Comparison of ENCODE assay signal across 8 cellular contexts in genomic region chr11:18011633-18012313, GRCh38. TPM values are rescaled to one million over a fixed set of nuclear protein-coding genes. Genes with fewer than 3 reads are reported as not detected.
DNase-seq lines count a peak whose midpoint lies in the region; TF ChIP-seq lines count a peak whose summit lies in the region.

No MANE protein-coding gene starts in this region.

- H3K27me3 Mint-ChIP-seq in MCF 10A (ENCODE audit: insufficient read depth, unreplicated experiment) = no peaks in the 10 kb centered on the region

- H3K27ac ChIP-seq in KMS-11 = no peak overlapping the region

- H3K9me3 Mint-ChIP-seq in MCF 10A (ENCODE audit: unreplicated experiment) = no peaks in the 10 kb centered on the region

- CTCF ChIA-PET in MCF 10A (lab: Yijun Ruan, JAX) = interaction anchor here (1.0 kb wide), 1 partner anchor 103 kb away, joined by 5 read pairs; no protein-coding TSS in a partner anchor

- POLR2A ChIA-PET in MCF 10A (lab: Yijun Ruan, JAX) = interaction anchor here (0.8 to 1.6 kb wide), 3 partner anchors 9 to 16 kb away, joined by 3 to 7 read pairs (median 3); no protein-coding TSS in a partner anchor

- H3K36me3 Mint-ChIP-seq in MCF 10A (ENCODE audit: insufficient read depth, unreplicated experiment) = no peaks in the 10 kb centered on the region

- intact Hi-C loops in MCF 10A (cut with micrococcal nuclease) = loop anchor here (5.0 kb wide), 1 partner anchor 96 kb away; the partner anchor contains the start of gene SAAL1

- H3K4me1 ChIP-seq in KMS-11 (ENCODE audit: low read depth, poor library complexity, severe bottlenecking) (peaks cover 14% of the 10 kb centered on the region), mucosa of stomach (ENCODE audit: control insufficient read depth, insufficient read depth, low read length) (peaks cover 9% of the 10 kb centered on the region)

- peak overlapping the region; percentile 99 for H2AFZ ChIP-seq in KMS-11 (ENCODE audit: low read depth)

- H3K79me2 ChIP-seq in KMS-11 (ENCODE audit: insufficient read depth, low read depth) = no peaks in the 10 kb centered on the region

- H3K9me3 ChIP-seq in mucosa of stomach (ENCODE audit: control insufficient read depth, low read length) = no peaks in the 10 kb centered on the region

- H3K36me3 ChIP-seq in KMS-11 (ENCODE audit: insufficient read depth) (no peaks in the 10 kb centered on the region), mucosa of stomach (ENCODE audit: control insufficient read depth, insufficient read depth, low read length) (no peaks in the 10 kb centered on the region)

- H3K27me3 ChIP-seq in KMS-11 (ENCODE audit: insufficient read depth, low read depth) (no peaks in the 10 kb centered on the region), mucosa of stomach (ENCODE audit: control insufficient read depth, insufficient read depth, low read length) (no peaks in the 10 kb centered on the region)

- H3K27ac Mint-ChIP-seq in MCF 10A (ENCODE audit: low read depth, unreplicated experiment) = peak overlapping the region; percentile 1

- H3K4me3 ChIP-seq in KMS-11 (IDR thresholded peaks at IDR 0.05; ENCODE audit: insufficient read depth, low read depth, low read length) (no peak overlapping the region), mucosa of stomach (ENCODE audit: low read length) (peak overlapping the region; percentile 26)

- H3K4me2 ChIP-seq in KMS-11 = peak overlapping the region; percentile 87

- peak overlapping the region; percentile 77 for H3K4me3 Mint-ChIP-seq in MCF 10A (ENCODE audit: unreplicated experiment)

- H4K20me1 ChIP-seq in KMS-11 (ENCODE audit: insufficient read depth) = no peaks in the 10 kb centered on the region

- no TSS peak for BruUV-seq in MCF 10A (replicated peaks; lab: Mats Ljungman, UMichigan)

- DNase-seq in Ammon's horn (ENCODE audit: low spot score) (peak; percentile 38), MCF 10A (ENCODE audit: unreplicated experiment) (no peak), iPS-NIHi7 (ENCODE audit: extremely low spot score) (no peak), NCI-H1436 (lab: John Stamatoyannopoulos, UW) (no peak), NCI-H2196 (lab: John Stamatoyannopoulos, UW; ENCODE audit: unreplicated experiment) (no peak), NCI-H524 (lab: John Stamatoyannopoulos, UW) (no peak)

- H3K4me1 Mint-ChIP-seq in MCF 10A (ENCODE audit: insufficient read depth, unreplicated experiment) = peaks cover 11% of the 10 kb centered on the region

- TF ChIP-seq CTCF in KMS-11 (conservative IDR thresholded peaks at IDR 0.05; ENCODE audit: low read depth, low read length) (no peak), MCF 10A (IDR thresholded peaks at IDR 0.05; ENCODE audit: unreplicated experiment) (no peak)

- H3K9ac ChIP-seq in KMS-11 (no peak overlapping the region), mucosa of stomach (ENCODE audit: low read length) (no peak overlapping the region)

RNA-seq across cellular contexts. Expression of gene SERGEF, which starts 1.1 kb away (rescaled TPM):
- total RNA-seq in MCF 10A (2022) = 23.4 and 26.1 TPM in 2 replicates

RNA-seq across cellular contexts. Expression of gene TPH1, which starts 34.3 kb away (rescaled TPM):
- 0.19 and 0.20 TPM in 2 replicates for total RNA-seq in MCF 10A (2022)
